Comparison of ENCODE assay signal across 1 cellular context in the genomic region with DNA sequence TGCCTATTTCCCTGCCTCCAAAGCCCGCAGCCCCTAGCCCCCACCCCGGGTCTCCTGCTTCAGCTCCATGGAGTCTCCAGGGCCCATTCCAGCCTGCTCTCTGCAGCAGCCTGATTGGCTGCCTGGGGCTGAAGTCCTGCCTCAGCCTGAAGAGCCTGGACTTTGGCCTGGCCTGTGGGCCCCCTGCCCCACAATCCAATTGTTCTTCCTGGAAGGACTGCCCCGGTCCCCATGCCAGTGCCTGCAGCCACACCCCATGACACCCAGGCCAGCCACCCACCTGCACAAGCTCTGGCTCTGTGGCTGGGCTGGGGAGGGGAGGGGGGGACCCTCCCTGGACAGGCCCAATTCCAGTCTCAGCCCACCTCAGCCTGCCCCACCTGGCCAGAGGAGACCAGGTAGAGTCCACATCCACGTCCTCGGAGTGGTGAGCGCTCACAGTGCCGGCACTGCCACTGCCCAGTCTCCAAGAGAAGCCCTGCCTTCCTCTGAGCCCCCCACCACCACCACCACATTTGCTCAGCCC.
A peak's percentile ranks its signal among the peaks of the same experiment; 100 is the strongest.
TF ChIP-seq lines count a peak whose summit lies in the region.

No MANE protein-coding gene starts in this region.

TF ChIP-seq in HepG2, 621 proteins besides CTCF, POLR2A, EP300 and RAD21 (continued from another document and continues in another):
- TF ChIP-seq GLMP (CRISPR knock-in tag; IDR thresholded peaks at IDR 0.05; ENCODE audit: borderline replicate concordance) (no peak), ZKSCAN5 (CRISPR knock-in tag; IDR thresholded peaks at IDR 0.05) (no peak), THYN1 (CRISPR knock-in tag; IDR thresholded peaks at IDR 0.05; ENCODE audit: borderline replicate concordance, low read depth) (no peak), BHLHE40 (IDR thresholded peaks at IDR 0.05; ENCODE audit: low read length) (no peak; the same call in 1 of the 2 replicates), NCOA5 (CRISPR knock-in tag; IDR thresholded peaks at IDR 0.05) (no peak), SRSF9 (IDR thresholded peaks at IDR 0.05; ENCODE audit: borderline replicate concordance, insufficient read depth, low read depth, low read length, poor library complexity, severe bottlenecking) (no peak), ZNF572 (CRISPR knock-in tag; IDR thresholded peaks at IDR 0.05) (no peak), CCAR2 (optimal IDR thresholded peaks at IDR 0.05; ENCODE audit: low read depth, low read length) (no peak), MBNL3 (CRISPR knock-in tag; conservative IDR thresholded peaks at IDR 0.05) (no peak), SP1 (IDR thresholded peaks at IDR 0.05) (no peak), SP1 (CRISPR knock-in tag; IDR thresholded peaks at IDR 0.05) (0 out of 2 replicates have a peak, but pooled peaks have one; percentile 52), PBX2 (CRISPR knock-in tag; IDR thresholded peaks at IDR 0.05) (no peak; the same call in 1 of the 2 replicates), ZMYM3 (CRISPR knock-in tag; IDR thresholded peaks at IDR 0.05) (peak; percentile 85), BORCS8-MEF2B (CRISPR knock-in tag; IDR thresholded peaks at IDR 0.05) (no peak; the same call in 1 of the 2 replicates), BRD4 (CRISPR knock-in tag; IDR thresholded peaks at IDR 0.05) (no peak), KDM6A (CRISPR knock-in tag; IDR thresholded peaks at IDR 0.05; ENCODE audit: low read depth) (peak; percentile 97), XBP1 (CRISPR knock-in tag; IDR thresholded peaks at IDR 0.05) (no peak), ZNF44 (CRISPR knock-in tag; IDR thresholded peaks at IDR 0.05) (no peak; the same call in 1 of the 2 replicates), ZNF816 (CRISPR knock-in tag; IDR thresholded peaks at IDR 0.05; ENCODE audit: borderline replicate concordance) (no peak), SAFB2 (CRISPR knock-in tag; IDR thresholded peaks at IDR 0.05; ENCODE audit: borderline replicate concordance, low read depth) (no peak; the same call in 1 of the 2 replicates), RARG (CRISPR knock-in tag; IDR thresholded peaks at IDR 0.05; ENCODE audit: low read depth) (no peak), ARID2 (CRISPR knock-in tag; IDR thresholded peaks at IDR 0.05; ENCODE audit: borderline replicate concordance) (no peak), FOSL2 (CRISPR knock-in tag; IDR thresholded peaks at IDR 0.05) (peak; percentile 44), ZFP91 (CRISPR knock-in tag; IDR thresholded peaks at IDR 0.05; ENCODE audit: borderline replicate concordance) (peak; percentile 53; the same call in 1 of the 2 replicates), ZNF34 (CRISPR knock-in tag; IDR thresholded peaks at IDR 0.05; ENCODE audit: borderline replicate concordance) (0 out of 2 replicates have a peak, but pooled peaks have one; percentile 6), SNAPC4 (CRISPR knock-in tag; IDR thresholded peaks at IDR 0.05) (no peak), ZNF224 (CRISPR knock-in tag; IDR thresholded peaks at IDR 0.05) (no peak; the same call in 1 of the 2 replicates), CBX1 (IDR thresholded peaks at IDR 0.05; ENCODE audit: low read depth) (peak; percentile 78), ZKSCAN1 (IDR thresholded peaks at IDR 0.05; ENCODE audit: low read length) (no peak), PITX1 (CRISPR knock-in tag; IDR thresholded peaks at IDR 0.05) (peak; percentile 90), NR2F6 (IDR thresholded peaks at IDR 0.05) (peak; percentile 52; the same call in 1 of the 2 replicates), NR2F6 (CRISPR knock-in tag; IDR thresholded peaks at IDR 0.05) (peak; percentile 84)
- TF ChIP-seq, protein P1, sequence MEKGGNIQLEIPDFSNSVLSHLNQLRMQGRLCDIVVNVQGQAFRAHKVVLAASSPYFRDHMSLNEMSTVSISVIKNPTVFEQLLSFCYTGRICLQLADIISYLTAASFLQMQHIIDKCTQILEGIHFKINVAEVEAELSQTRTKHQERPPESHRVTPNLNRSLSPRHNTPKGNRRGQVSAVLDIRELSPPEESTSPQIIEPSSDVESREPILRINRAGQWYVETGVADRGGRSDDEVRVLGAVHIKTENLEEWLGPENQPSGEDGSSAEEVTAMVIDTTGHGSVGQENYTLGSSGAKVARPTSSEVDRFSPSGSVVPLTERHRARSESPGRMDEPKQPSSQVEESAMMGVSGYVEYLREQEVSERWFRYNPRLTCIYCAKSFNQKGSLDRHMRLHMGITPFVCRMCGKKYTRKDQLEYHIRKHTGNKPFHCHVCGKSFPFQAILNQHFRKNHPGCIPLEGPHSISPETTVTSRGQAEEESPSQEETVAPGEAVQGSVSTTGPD (CRISPR knock-in tag; IDR thresholded peaks at IDR 0.05), result no peak
- TF ChIP-seq, protein P2, sequence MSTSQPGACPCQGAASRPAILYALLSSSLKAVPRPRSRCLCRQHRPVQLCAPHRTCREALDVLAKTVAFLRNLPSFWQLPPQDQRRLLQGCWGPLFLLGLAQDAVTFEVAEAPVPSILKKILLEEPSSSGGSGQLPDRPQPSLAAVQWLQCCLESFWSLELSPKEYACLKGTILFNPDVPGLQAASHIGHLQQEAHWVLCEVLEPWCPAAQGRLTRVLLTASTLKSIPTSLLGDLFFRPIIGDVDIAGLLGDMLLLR (CRISPR knock-in tag; IDR thresholded peaks at IDR 0.05), result no peak
- TF ChIP-seq, protein P3, sequence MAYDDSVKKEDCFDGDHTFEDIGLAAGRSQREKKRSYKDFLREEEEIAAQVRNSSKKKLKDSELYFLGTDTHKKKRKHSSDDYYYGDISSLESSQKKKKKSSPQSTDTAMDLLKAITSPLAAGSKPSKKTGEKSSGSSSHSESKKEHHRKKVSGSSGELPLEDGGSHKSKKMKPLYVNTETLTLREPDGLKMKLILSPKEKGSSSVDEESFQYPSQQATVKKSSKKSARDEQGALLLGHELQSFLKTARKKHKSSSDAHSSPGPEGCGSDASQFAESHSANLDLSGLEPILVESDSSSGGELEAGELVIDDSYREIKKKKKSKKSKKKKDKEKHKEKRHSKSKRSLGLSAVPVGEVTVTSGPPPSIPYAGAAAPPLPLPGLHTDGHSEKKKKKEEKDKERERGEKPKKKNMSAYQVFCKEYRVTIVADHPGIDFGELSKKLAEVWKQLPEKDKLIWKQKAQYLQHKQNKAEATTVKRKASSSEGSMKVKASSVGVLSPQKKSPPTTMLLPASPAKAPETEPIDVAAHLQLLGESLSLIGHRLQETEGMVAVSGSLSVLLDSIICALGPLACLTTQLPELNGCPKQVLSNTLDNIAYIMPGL (CRISPR knock-in tag; IDR thresholded peaks at IDR 0.05; ENCODE audit: borderline replicate concordance in 1 of 2, low read depth in 1 of 2), result peak in 1 of 2 experiments; percentile 81; a peak in 1 of 4 replicates
- TF ChIP-seq, protein P4, sequence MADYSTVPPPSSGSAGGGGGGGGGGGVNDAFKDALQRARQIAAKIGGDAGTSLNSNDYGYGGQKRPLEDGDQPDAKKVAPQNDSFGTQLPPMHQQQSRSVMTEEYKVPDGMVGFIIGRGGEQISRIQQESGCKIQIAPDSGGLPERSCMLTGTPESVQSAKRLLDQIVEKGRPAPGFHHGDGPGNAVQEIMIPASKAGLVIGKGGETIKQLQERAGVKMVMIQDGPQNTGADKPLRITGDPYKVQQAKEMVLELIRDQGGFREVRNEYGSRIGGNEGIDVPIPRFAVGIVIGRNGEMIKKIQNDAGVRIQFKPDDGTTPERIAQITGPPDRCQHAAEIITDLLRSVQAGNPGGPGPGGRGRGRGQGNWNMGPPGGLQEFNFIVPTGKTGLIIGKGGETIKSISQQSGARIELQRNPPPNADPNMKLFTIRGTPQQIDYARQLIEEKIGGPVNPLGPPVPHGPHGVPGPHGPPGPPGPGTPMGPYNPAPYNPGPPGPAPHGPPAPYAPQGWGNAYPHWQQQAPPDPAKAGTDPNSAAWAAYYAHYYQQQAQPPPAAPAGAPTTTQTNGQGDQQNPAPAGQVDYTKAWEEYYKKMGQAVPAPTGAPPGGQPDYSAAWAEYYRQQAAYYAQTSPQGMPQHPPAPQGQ (CRISPR knock-in tag; IDR thresholded peaks at IDR 0.05; ENCODE audit: borderline replicate concordance), result no peak
- TF ChIP-seq, protein P5, sequence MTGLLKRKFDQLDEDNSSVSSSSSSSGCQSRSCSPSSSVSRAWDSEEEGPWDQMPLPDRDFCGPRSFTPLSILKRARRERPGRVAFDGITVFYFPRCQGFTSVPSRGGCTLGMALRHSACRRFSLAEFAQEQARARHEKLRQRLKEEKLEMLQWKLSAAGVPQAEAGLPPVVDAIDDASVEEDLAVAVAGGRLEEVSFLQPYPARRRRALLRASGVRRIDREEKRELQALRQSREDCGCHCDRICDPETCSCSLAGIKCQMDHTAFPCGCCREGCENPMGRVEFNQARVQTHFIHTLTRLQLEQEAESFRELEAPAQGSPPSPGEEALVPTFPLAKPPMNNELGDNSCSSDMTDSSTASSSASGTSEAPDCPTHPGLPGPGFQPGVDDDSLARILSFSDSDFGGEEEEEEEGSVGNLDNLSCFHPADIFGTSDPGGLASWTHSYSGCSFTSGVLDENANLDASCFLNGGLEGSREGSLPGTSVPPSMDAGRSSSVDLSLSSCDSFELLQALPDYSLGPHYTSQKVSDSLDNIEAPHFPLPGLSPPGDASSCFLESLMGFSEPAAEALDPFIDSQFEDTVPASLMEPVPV (CRISPR knock-in tag; IDR thresholded peaks at IDR 0.05), result no peak
